8 cellular contexts compared by ENCODE assay signal in the genomic region with DNA sequence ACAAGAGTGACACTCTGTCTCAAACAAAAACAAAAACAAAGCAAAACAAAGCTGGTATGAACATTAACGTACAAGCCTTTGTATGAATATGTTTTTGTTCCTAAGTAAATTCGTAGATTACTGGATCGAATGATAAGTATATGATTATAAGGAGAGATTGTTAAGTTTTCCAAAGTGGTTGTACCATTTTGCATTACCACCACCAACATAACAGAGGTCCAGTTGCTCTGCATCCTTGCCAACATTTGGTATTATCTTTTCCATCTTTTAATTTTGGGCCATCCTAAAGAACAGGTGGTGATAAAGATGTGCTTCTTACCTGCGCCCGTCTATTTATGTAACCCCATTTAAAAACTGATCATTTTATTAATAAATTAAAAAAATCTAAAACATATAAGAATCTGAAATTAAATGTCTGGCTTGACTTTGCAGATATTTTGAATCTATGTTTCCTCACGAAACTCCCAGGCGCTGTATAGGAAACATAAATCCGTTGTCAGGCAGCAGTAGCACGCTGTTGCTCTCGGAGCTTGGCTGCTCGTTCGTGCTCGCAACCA. TPM values are rescaled to one million over a fixed set of nuclear protein-coding genes. Genes with fewer than 3 reads are reported as not detected.
DNase-seq lines count a peak whose midpoint lies in the region; ATAC-seq and TF ChIP-seq lines count a peak whose summit lies in the region.

No MANE protein-coding gene starts in this region.

- no peak overlapping the region for H2BK15ac ChIP-seq in IMR-90 (ENCODE audit: low read depth, low read length)

- H3K18ac ChIP-seq in IMR-90 (ENCODE audit: low read depth, low read length) = peak overlapping the region; percentile 51

- H3K27ac ChIP-seq in C4-2B = peak overlapping the region; percentile 98
- peak overlapping the region; percentile 51 for H3K27ac ChIP-seq in IMR-90 (ENCODE audit: insufficient read depth, low read length)
- peak overlapping the region; percentile 82 for H3K27ac ChIP-seq in mammary epithelial cell (ENCODE audit: insufficient read depth, low read depth, low read length)

- H3K4me3 ChIP-seq in IMR-90 (ENCODE audit: insufficient read depth, low read depth, low read length) (peak overlapping the region; percentile 49), mammary epithelial cell (replicated peaks in 1 of 3; ENCODE audit: insufficient read depth in 1 of 3, low read depth in 2 of 3, low read length in 3 of 3) (peak overlapping the region; percentile 66 to 77 (median 73))

- in situ Hi-C loops in IMR-90 (cut with MboI; ENCODE audit: low sequenced_read_pairs) (no loop called here), mammary epithelial cell (cut with MboI; ENCODE audit: low sequenced_read_pairs in 2 of 2) (no loop called here)

- H3K36me3 ChIP-seq in IMR-90 (ENCODE audit: control insufficient read depth, insufficient read depth, low read length) (peaks cover 4% of the 10 kb centered on the region; the same call in 1 of the 2 replicates), mammary epithelial cell (ENCODE audit: insufficient read depth, low read length) (peaks cover 12% of the 10 kb centered on the region)

- peak overlapping the region; percentile 49 for H3K56ac ChIP-seq in IMR-90 (ENCODE audit: extremely low read depth, insufficient read depth, low read length)

- H2AK5ac ChIP-seq in IMR-90 (ENCODE audit: low read depth, low read length) = no peak overlapping the region

- peaks cover 10 to 23% (median 10%) of the 10 kb centered on the region in 3 donors for H3K27me3 Mint-ChIP-seq in naive B cell

- H4K91ac ChIP-seq in IMR-90 (ENCODE audit: insufficient read depth, low read depth, low read length) = peak overlapping the region; percentile 65

- H3K4ac ChIP-seq in IMR-90 (ENCODE audit: low read depth, low read length) = peak overlapping the region; percentile 94

- H3K36me3 Mint-ChIP-seq in naive B cell = peaks cover 0 to 14% of the 10 kb centered on the region in 2 donors

- peak overlapping the region; percentile 94 for H2BK5ac ChIP-seq in IMR-90 (ENCODE audit: low read depth, low read length, poor library complexity, severe bottlenecking)

- peak overlapping the region; percentile 95 for H3K14ac ChIP-seq in IMR-90 (replicated peaks; ENCODE audit: low read depth, low read length)

- H3K4me2 ChIP-seq in IMR-90 (ENCODE audit: low read depth, low read length) (peak overlapping the region; percentile 60), mammary epithelial cell (ENCODE audit: insufficient read depth, low read depth, low read length) (peak overlapping the region; percentile 75)

- no peak overlapping the region for H2BK20ac ChIP-seq in IMR-90 (ENCODE audit: low read depth, low read length)

- POLR2A ChIA-PET in IMR-90 (lab: Charles Lee; ENCODE audit: unreplicated experiment) = interaction anchor here (0.5 kb wide), 1 partner anchor 403 kb away, joined by 3 read pairs; no protein-coding TSS in a partner anchor

- H3K9ac ChIP-seq in IMR-90 (ENCODE audit: low read depth, low read length) = peak overlapping the region; percentile 69
- peak overlapping the region; percentile 72 for H3K9ac ChIP-seq in mammary epithelial cell (ENCODE audit: insufficient read depth, low read length)

- no peaks in the 10 kb centered on the region for H3K9me3 Mint-ChIP-seq in naive B cell

- TF ChIP-seq RAD21 in IMR-90 (IDR thresholded peaks at IDR 0.05; ENCODE audit: low read length) = no peak

- peak overlapping the region; percentile 36 to 100 for H4K8ac ChIP-seq in IMR-90 (ENCODE audit: low read depth in 2 of 2, low read length in 2 of 2)

- H3K4me1 ChIP-seq in IMR-90 (ENCODE audit: control insufficient read depth, insufficient read depth, low read length) = no peaks in the 10 kb centered on the region
- H3K4me1 ChIP-seq in mammary epithelial cell (ENCODE audit: insufficient read depth, low read length) = peaks cover 22% of the 10 kb centered on the region

- CTCF ChIA-PET in IMR-90 (lab: Yijun Ruan, JAX) = no interaction called here
- CTCF ChIA-PET in mammary epithelial cell (lab: Charles Lee; ENCODE audit: low non-redundant PET) = no interaction called here

- H3K4me3 Mint-ChIP-seq in naive B cell = peak overlapping the region in 6 of 8 donors; percentile 79 to 93 (median 90)

- no peak for ATAC-seq in IMR-90 (ENCODE audit: low read depth)
- ATAC-seq in naive B cell (ENCODE audit: low read depth in 2 of 2) = no peak
- no peak for ATAC-seq in HG03354 (IDR thresholded peaks at IDR 0.05; ENCODE audit: poor library complexity, severe bottlenecking, unreplicated experiment)
- no peak for ATAC-seq in activated CD4-positive, CD25-positive, alpha-beta regulatory T cell treated with anti-CD3 and anti-CD28 coated beads, Interleukin-2, amount 50 U/mL, for 24 hours

- peaks cover 13 to 24% (median 16%) of the 10 kb centered on the region in 3 donors for H3K4me1 Mint-ChIP-seq in naive B cell

- no peaks in the 10 kb centered on the region; the same call in 1 of the 2 replicates for H3K9me3 ChIP-seq in IMR-90 (ENCODE audit: control insufficient read depth, insufficient read depth, low read length)
- no peaks in the 10 kb centered on the region for H3K9me3 ChIP-seq in mammary epithelial cell (replicated peaks; ENCODE audit: insufficient read depth, low read length)

- DNase-seq in IMR-90 = no peak
- DNase-seq in mammary epithelial cell = no peak
- no peak for DNase-seq in naive B cell
- no peak for DNase-seq in NCI-H2029 treated with DMSO at 0.1 percent for 48 hours (lab: John Stamatoyannopoulos, UW)
- no peak for DNase-seq in DMS114 treated with DMSO at 0.1 percent for 48 hours (lab: John Stamatoyannopoulos, UW; ENCODE audit: unreplicated experiment)

- intact Hi-C loops in IMR-90 (cut with micrococcal nuclease) = loop anchor here (5.0 kb wide), 1 partner anchor 342 kb away; the partner anchor contains the start of gene ISCA1
- intact Hi-C loops in mammary epithelial cell (cut with micrococcal nuclease) = loop anchor here (5.0 to 10.0 kb wide), 2 partner anchors 198 to 344 kb away; partner anchors contain the start of genes AGTPBP1 and ISCA1

- H2BK120ac ChIP-seq in IMR-90 (ENCODE audit: low read depth, low read length) = peak overlapping the region; percentile 30; the same call in 1 of the 2 replicates

- TF ChIP-seq CTCF in C4-2B (conservative IDR thresholded peaks at IDR 0.05) (no peak), IMR-90 (conservative IDR thresholded peaks at IDR 0.05; ENCODE audit: low read depth, low read length) (no peak), mammary epithelial cell (conservative IDR thresholded peaks at IDR 0.05 in 1 of 2, IDR thresholded peaks at IDR 0.05 in 1 of 2; ENCODE audit: extremely low read depth in 1 of 2, insufficient read depth in 1 of 2, low read depth in 1 of 2, low read length in 2 of 2) (no peak)

- H3K27me3 ChIP-seq in IMR-90 (ENCODE audit: control insufficient read depth, insufficient read depth, low read length) = no peaks in the 10 kb centered on the region
- H3K27me3 ChIP-seq in mammary epithelial cell (ENCODE audit: insufficient read depth, low read length) = no peaks in the 10 kb centered on the region

- H2AFZ ChIP-seq in IMR-90 (replicated peaks; ENCODE audit: low read length, poor library complexity) (peak overlapping the region; percentile 99), mammary epithelial cell (ENCODE audit: low read depth, low read length) (peak overlapping the region; percentile 8)

- peak; percentile 91 for TF ChIP-seq POLR2A in IMR-90 (IDR thresholded peaks at IDR 0.05; ENCODE audit: low read depth, low read length)

- H4K5ac ChIP-seq in IMR-90 (ENCODE audit: low read depth, low read length) = peak overlapping the region; percentile 85

- WGBS in IMR-90 (ENCODE audit: extremely low coverage in 2 of 2, insufficient read length in 1 of 2), 2 experiments = 0% methylated on average over 5 of the region's 13 CpGs; no CpG with 5 or more reads in 1 of the 2 experiments
- WGBS in mammary epithelial cell (ENCODE audit: low coverage, missing lambda C conversion rate) = 30% methylated on average over 13 of the region's 13 CpGs

- H2AK9ac ChIP-seq in IMR-90 (replicated peaks; ENCODE audit: low read depth, low read length, poor library complexity) = peak overlapping the region; percentile 92

- H3K27ac Mint-ChIP-seq in naive B cell = peak overlapping the region; percentile 79 to 96 (median 92)

- 0 out of 2 replicates have a peak, but pooled peaks cover 2% of the 10 kb centered on the region for H3K9me1 ChIP-seq in IMR-90 (ENCODE audit: insufficient read depth, low read length)

- peaks cover 44% of the 10 kb centered on the region for H3K79me2 ChIP-seq in mammary epithelial cell (ENCODE audit: insufficient read depth, low read length)

- dilution Hi-C loops in IMR-90 (cut with HindIII; ENCODE audit: low sequenced_read_pairs, unreplicated experiment) (no loop called here), mammary epithelial cell (cut with HindIII; ENCODE audit: low sequenced_read_pairs) (no loop called here)

- peak overlapping the region; percentile 72; the same call in 1 of the 2 replicates for H3K23ac ChIP-seq in IMR-90 (ENCODE audit: low read depth, low read length)

- no peaks in the 10 kb centered on the region for H4K20me1 ChIP-seq in IMR-90 (ENCODE audit: insufficient read depth, low read length)
- H4K20me1 ChIP-seq in mammary epithelial cell (ENCODE audit: insufficient read depth, low read length) = no peaks in the 10 kb centered on the region

- peaks cover 14 to 26% of the 10 kb centered on the region in 2 experiments for H3K79me1 ChIP-seq in IMR-90 (ENCODE audit: low read depth in 1 of 2, low read length in 2 of 2)

- BruUV-seq in IMR-90 (replicated peaks; lab: Mats Ljungman, UMichigan) = no TSS peak
- BruUV-seq in mammary epithelial cell (replicated peaks; lab: Mats Ljungman, UMichigan) = TSS peak; percentile 95

TF ChIP-seq in IMR-90, 13 proteins besides CTCF, POLR2A, EP300 and RAD21 (continues in another document):
- TF ChIP-seq FOS (IDR thresholded peaks at IDR 0.05; ENCODE audit: low read depth, low read length) = no peak
- TF ChIP-seq, protein P1, sequence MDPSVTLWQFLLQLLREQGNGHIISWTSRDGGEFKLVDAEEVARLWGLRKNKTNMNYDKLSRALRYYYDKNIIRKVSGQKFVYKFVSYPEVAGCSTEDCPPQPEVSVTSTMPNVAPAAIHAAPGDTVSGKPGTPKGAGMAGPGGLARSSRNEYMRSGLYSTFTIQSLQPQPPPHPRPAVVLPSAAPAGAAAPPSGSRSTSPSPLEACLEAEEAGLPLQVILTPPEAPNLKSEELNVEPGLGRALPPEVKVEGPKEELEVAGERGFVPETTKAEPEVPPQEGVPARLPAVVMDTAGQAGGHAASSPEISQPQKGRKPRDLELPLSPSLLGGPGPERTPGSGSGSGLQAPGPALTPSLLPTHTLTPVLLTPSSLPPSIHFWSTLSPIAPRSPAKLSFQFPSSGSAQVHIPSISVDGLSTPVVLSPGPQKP (IDR thresholded peaks at IDR 0.05; ENCODE audit: borderline replicate concordance, low read depth, low read length) = no peak
- TF ChIP-seq BHLHE40 (IDR thresholded peaks at IDR 0.05; ENCODE audit: low read depth, low read length) = no peak

RNA-seq across cellular contexts. Expression of gene NAA35, which starts 0.6 kb away (rescaled TPM):
- total RNA-seq in IMR-90 (2012; rRNA removed) = 16.5 and 23.9 TPM in 2 replicates
- polyA plus RNA-seq in IMR-90 (2012; rRNA removed) = 11.3 and 13.1 TPM in 2 replicates
- 2.6 and 5.3 TPM in 2 replicates for polyA plus RNA-seq in IMR-90 (2012; cell fraction: cytosol; rRNA removed)
- 2.2 and 17.5 TPM in 2 replicates for polyA plus RNA-seq in IMR-90 (2012; cell fraction: nucleus; rRNA removed; ENCODE audit: low replicate concordance)
- 10 to 100 TPM; 37.7 to 38.0 TPM for total RNA-seq in mammary epithelial cell
- 21.1 TPM for polyA plus RNA-seq in mammary epithelial cell
- 17.8 TPM for polyA minus RNA-seq in mammary epithelial cell
- polyA plus RNA-seq in naive B cell (ENCODE audit: low read depth in 6 of 6) = 10 to 100 TPM in 3 of 6 donors, 1 to 10 TPM in 3; 7.4 to 12.6 (median 9.7) TPM
